In the genomic region with DNA sequence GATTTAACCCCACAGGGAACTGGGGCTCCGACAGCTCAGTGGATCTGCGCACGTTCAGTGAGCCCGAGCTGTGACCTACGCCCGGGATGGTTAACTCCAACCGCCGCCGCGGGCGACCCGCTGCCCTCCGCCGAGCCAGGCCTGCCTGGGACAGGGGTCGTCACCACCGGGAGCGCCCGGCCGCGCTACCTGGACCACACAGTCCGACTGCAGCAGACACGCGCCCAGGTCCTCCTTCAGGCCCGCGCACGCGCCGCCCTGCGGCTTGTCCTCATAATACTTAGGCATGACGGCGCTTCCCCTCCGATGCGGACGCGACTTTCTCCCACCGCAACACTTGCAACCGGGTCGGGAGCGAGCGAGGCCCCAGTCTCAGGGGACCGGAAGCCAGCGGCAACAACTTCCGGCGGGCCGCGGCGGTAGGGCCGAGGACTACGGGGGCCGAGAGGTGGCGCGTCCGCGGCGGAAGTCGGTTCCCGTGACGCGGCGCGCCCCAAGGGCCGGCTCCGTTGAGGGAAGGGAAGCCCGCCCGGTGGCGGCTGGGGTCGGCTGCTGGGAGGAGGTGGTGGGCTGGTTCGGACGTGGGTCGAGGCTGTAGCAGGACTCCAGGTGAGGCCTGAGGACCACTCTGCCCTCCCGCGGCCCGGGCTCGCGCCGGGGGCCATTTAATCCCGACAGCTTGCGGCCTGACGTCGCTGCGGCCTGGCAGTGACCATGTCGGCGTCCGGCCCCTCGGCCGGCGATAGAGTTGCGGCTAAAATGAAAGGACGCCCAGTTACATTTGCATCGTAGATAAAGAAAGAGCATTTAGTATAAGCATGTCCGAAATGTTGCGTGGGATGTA, we compare ENCODE assay signal across 1 cellular context.
TF ChIP-seq lines count a peak whose summit lies in the region.

A gene with protein sequence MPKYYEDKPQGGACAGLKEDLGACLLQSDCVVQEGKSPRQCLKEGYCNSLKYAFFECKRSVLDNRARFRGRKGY (minus strand): TSS at position 395 of the 844 bp plus-strand sequence. CDS start 107 bp downstream, at position 288.
A gene with protein sequence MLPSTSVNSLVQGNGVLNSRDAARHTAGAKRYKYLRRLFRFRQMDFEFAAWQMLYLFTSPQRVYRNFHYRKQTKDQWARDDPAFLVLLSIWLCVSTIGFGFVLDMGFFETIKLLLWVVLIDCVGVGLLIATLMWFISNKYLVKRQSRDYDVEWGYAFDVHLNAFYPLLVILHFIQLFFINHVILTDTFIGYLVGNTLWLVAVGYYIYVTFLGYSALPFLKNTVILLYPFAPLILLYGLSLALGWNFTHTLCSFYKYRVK (plus strand): TSS at position 472 of the 844 bp plus-strand sequence. CDS start 1,171 bp downstream, outside the sequence.

TF ChIP-seq in HEK293, 187 proteins besides CTCF, POLR2A, EP300 and RAD21 (continued from another document and continues in another):
- TF ChIP-seq, protein P1, sequence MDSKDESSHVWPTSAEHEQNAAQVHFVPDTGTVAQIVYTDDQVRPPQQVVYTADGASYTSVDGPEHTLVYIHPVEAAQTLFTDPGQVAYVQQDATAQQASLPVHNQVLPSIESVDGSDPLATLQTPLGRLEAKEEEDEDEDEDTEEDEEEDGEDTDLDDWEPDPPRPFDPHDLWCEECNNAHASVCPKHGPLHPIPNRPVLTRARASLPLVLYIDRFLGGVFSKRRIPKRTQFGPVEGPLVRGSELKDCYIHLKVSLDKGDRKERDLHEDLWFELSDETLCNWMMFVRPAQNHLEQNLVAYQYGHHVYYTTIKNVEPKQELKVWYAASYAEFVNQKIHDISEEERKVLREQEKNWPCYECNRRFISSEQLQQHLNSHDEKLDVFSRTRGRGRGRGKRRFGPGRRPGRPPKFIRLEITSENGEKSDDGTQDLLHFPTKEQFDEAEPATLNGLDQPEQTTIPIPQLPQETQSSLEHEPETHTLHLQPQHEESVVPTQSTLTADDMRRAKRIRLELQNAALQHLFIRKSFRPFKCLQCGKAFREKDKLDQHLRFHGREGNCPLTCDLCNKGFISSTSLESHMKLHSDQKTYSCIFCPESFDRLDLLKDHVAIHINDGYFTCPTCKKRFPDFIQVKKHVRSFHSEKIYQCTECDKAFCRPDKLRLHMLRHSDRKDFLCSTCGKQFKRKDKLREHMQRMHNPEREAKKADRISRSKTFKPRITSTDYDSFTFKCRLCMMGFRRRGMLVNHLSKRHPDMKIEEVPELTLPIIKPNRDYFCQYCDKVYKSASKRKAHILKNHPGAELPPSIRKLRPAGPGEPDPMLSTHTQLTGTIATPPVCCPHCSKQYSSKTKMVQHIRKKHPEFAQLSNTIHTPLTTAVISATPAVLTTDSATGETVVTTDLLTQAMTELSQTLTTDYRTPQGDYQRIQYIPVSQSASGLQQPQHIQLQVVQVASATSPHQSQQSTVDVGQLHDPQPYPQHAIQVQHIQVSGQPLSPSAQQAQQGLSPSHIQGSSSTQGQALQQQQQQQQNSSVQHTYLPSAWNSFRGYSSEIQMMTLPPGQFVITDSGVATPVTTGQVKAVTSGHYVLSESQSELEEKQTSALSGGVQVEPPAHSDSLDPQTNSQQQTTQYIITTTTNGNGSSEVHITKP (tag by site-specific recombination; IDR thresholded peaks at IDR 0.05), result peak; percentile 59
- TF ChIP-seq, protein P2, sequence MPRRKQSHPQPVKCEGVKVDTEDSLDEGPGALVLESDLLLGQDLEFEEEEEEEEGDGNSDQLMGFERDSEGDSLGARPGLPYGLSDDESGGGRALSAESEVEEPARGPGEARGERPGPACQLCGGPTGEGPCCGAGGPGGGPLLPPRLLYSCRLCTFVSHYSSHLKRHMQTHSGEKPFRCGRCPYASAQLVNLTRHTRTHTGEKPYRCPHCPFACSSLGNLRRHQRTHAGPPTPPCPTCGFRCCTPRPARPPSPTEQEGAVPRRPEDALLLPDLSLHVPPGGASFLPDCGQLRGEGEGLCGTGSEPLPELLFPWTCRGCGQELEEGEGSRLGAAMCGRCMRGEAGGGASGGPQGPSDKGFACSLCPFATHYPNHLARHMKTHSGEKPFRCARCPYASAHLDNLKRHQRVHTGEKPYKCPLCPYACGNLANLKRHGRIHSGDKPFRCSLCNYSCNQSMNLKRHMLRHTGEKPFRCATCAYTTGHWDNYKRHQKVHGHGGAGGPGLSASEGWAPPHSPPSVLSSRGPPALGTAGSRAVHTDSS (tag by site-specific recombination; IDR thresholded peaks at IDR 0.05), result no peak
- TF ChIP-seq ZNF391 (tag by site-specific recombination; IDR thresholded peaks at IDR 0.05; ENCODE audit: borderline replicate concordance, low read depth) (no peak; the same call in 1 of the 2 replicates), ZSCAN30 (tag by site-specific recombination; IDR thresholded peaks at IDR 0.05) (no peak), EGR2 (tag by site-specific recombination; IDR thresholded peaks at IDR 0.05; ENCODE audit: low read depth) (0 out of 2 replicates have a peak, but pooled peaks have one; percentile 11), KLF10 (tag by site-specific recombination; IDR thresholded peaks at IDR 0.05) (0 out of 2 replicates have a peak, but pooled peaks have one; percentile 27), ZNF19 (tag by site-specific recombination; IDR thresholded peaks at IDR 0.05; ENCODE audit: low read depth) (no peak), ZNF311 (tag by site-specific recombination; IDR thresholded peaks at IDR 0.05; ENCODE audit: borderline replicate concordance) (no peak), ZNF629 (tag by site-specific recombination; IDR thresholded peaks at IDR 0.05) (peak; percentile 84), ZNF621 (tag by site-specific recombination; IDR thresholded peaks at IDR 0.05) (no peak), ZNF266 (tag by site-specific recombination; IDR thresholded peaks at IDR 0.05; ENCODE audit: low read depth) (no peak), ZNF350 (tag by site-specific recombination; IDR thresholded peaks at IDR 0.05) (no peak), ZNF366 (tag by site-specific recombination; conservative IDR thresholded peaks at IDR 0.05) (no peak), ZNF600 (tag by site-specific recombination; IDR thresholded peaks at IDR 0.05) (peak; percentile 99), TCF7L2 (IDR thresholded peaks at IDR 0.05; ENCODE audit: borderline replicate concordance, low read depth, low read length) (no peak), ZNF777 (tag by site-specific recombination; IDR thresholded peaks at IDR 0.05; ENCODE audit: borderline replicate concordance) (peak; percentile 76; the same call in 1 of the 2 replicates), GLIS1 (tag by site-specific recombination; IDR thresholded peaks at IDR 0.05) (peak; percentile 57), ZNF138 (tag by site-specific recombination; IDR thresholded peaks at IDR 0.05; ENCODE audit: borderline replicate concordance) (no peak)
- TF ChIP-seq, protein P3, sequence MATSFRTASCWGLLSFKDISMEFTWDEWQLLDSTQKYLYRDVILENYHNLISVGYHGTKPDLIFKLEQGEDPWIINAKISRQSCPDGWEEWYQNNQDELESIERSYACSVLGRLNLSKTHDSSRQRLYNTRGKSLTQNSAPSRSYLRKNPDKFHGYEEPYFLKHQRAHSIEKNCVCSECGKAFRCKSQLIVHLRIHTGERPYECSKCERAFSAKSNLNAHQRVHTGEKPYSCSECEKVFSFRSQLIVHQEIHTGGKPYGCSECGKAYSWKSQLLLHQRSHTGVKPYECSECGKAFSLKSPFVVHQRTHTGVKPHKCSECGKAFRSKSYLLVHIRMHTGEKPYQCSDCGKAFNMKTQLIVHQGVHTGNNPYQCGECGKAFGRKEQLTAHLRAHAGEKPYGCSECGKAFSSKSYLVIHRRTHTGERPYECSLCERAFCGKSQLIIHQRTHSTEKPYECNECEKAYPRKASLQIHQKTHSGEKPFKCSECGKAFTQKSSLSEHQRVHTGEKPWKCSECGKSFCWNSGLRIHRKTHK (tag by site-specific recombination; IDR thresholded peaks at IDR 0.05), result no peak
- TF ChIP-seq, protein P4, sequence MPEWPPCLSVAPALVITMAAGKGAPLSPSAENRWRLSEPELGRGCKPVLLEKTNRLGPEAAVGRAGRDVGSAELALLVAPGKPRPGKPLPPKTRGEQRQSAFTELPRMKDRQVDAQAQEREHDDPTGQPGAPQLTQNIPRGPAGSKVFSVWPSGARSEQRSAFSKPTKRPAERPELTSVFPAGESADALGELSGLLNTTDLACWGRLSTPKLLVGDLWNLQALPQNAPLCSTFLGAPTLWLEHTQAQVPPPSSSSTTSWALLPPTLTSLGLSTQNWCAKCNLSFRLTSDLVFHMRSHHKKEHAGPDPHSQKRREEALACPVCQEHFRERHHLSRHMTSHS (tag by site-specific recombination; IDR thresholded peaks at IDR 0.05), result no peak
- TF ChIP-seq, protein P5, sequence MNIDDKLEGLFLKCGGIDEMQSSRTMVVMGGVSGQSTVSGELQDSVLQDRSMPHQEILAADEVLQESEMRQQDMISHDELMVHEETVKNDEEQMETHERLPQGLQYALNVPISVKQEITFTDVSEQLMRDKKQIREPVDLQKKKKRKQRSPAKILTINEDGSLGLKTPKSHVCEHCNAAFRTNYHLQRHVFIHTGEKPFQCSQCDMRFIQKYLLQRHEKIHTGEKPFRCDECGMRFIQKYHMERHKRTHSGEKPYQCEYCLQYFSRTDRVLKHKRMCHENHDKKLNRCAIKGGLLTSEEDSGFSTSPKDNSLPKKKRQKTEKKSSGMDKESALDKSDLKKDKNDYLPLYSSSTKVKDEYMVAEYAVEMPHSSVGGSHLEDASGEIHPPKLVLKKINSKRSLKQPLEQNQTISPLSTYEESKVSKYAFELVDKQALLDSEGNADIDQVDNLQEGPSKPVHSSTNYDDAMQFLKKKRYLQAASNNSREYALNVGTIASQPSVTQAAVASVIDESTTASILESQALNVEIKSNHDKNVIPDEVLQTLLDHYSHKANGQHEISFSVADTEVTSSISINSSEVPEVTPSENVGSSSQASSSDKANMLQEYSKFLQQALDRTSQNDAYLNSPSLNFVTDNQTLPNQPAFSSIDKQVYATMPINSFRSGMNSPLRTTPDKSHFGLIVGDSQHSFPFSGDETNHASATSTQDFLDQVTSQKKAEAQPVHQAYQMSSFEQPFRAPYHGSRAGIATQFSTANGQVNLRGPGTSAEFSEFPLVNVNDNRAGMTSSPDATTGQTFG (tag by site-specific recombination; IDR thresholded peaks at IDR 0.05; ENCODE audit: borderline replicate concordance), result no peak
- TF ChIP-seq, protein P6, sequence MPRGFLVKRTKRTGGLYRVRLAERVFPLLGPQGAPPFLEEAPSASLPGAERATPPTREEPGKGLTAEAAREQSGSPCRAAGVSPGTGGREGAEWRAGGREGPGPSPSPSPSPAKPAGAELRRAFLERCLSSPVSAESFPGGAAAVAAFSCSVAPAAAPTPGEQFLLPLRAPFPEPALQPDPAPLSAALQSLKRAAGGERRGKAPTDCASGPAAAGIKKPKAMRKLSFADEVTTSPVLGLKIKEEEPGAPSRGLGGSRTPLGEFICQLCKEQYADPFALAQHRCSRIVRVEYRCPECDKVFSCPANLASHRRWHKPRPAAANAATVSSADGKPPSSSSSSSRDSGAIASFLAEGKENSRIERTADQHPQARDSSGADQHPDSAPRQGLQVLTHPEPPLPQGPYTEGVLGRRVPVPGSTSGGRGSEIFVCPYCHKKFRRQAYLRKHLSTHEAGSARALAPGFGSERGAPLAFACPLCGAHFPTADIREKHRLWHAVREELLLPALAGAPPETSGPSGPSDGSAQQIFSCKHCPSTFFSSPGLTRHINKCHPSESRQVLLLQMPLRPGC (tag by site-specific recombination; IDR thresholded peaks at IDR 0.05), result 0 out of 2 replicates have a peak, but pooled peaks have one; percentile 37
- TF ChIP-seq, protein P7, sequence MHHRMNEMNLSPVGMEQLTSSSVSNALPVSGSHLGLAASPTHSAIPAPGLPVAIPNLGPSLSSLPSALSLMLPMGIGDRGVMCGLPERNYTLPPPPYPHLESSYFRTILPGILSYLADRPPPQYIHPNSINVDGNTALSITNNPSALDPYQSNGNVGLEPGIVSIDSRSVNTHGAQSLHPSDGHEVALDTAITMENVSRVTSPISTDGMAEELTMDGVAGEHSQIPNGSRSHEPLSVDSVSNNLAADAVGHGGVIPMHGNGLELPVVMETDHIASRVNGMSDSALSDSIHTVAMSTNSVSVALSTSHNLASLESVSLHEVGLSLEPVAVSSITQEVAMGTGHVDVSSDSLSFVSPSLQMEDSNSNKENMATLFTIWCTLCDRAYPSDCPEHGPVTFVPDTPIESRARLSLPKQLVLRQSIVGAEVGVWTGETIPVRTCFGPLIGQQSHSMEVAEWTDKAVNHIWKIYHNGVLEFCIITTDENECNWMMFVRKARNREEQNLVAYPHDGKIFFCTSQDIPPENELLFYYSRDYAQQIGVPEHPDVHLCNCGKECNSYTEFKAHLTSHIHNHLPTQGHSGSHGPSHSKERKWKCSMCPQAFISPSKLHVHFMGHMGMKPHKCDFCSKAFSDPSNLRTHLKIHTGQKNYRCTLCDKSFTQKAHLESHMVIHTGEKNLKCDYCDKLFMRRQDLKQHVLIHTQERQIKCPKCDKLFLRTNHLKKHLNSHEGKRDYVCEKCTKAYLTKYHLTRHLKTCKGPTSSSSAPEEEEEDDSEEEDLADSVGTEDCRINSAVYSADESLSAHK (tag by site-specific recombination; IDR thresholded peaks at IDR 0.05), result no peak
- TF ChIP-seq, protein P8, sequence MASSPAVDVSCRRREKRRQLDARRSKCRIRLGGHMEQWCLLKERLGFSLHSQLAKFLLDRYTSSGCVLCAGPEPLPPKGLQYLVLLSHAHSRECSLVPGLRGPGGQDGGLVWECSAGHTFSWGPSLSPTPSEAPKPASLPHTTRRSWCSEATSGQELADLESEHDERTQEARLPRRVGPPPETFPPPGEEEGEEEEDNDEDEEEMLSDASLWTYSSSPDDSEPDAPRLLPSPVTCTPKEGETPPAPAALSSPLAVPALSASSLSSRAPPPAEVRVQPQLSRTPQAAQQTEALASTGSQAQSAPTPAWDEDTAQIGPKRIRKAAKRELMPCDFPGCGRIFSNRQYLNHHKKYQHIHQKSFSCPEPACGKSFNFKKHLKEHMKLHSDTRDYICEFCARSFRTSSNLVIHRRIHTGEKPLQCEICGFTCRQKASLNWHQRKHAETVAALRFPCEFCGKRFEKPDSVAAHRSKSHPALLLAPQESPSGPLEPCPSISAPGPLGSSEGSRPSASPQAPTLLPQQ (tag by site-specific recombination; IDR thresholded peaks at IDR 0.05), result peak; percentile 59; the same call in 1 of the 2 replicates
- TF ChIP-seq, protein P9, sequence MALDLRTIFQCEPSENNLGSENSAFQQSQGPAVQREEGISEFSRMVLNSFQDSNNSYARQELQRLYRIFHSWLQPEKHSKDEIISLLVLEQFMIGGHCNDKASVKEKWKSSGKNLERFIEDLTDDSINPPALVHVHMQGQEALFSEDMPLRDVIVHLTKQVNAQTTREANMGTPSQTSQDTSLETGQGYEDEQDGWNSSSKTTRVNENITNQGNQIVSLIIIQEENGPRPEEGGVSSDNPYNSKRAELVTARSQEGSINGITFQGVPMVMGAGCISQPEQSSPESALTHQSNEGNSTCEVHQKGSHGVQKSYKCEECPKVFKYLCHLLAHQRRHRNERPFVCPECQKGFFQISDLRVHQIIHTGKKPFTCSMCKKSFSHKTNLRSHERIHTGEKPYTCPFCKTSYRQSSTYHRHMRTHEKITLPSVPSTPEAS (tag by site-specific recombination; IDR thresholded peaks at IDR 0.05), result no peak
- TF ChIP-seq, protein P10, sequence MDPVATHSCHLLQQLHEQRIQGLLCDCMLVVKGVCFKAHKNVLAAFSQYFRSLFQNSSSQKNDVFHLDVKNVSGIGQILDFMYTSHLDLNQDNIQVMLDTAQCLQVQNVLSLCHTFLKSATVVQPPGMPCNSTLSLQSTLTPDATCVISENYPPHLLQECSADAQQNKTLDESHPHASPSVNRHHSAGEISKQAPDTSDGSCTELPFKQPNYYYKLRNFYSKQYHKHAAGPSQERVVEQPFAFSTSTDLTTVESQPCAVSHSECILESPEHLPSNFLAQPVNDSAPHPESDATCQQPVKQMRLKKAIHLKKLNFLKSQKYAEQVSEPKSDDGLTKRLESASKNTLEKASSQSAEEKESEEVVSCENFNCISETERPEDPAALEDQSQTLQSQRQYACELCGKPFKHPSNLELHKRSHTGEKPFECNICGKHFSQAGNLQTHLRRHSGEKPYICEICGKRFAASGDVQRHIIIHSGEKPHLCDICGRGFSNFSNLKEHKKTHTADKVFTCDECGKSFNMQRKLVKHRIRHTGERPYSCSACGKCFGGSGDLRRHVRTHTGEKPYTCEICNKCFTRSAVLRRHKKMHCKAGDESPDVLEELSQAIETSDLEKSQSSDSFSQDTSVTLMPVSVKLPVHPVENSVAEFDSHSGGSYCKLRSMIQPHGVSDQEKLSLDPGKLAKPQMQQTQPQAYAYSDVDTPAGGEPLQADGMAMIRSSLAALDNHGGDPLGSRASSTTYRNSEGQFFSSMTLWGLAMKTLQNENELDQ (tag by site-specific recombination; IDR thresholded peaks at IDR 0.05; ENCODE audit: low read depth), result no peak
